16 cellular contexts compared by ENCODE assay signal in the genomic region with DNA sequence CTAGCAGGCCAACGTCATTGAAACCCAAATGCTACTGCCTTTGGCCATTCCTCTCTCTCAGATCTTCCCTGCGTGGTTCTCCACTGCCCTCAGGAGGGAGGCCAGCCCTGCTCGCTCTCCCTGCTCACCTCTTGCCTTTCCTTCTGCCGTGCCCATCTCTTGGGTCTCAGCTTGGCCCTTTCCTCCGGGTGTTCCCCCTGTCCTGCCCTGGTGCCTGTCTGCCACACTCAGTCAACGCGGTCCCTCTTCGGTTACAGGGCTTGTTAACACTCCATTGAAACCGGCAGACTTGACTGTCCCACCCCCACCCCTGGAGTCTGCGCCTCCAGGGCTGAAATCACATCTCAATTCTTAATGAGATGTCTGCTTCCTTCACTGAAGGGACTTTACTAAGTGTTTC.
"Had no signal": no experiment of that assay in that cellular context is flagged by ENCODE, and none has a peak within 500 bp of the region (broad histone marks: within the 10 kb centered on the region; RNA-seq: fewer than 3 reads in every experiment).

No MANE protein-coding gene starts in this region.

- DNase-seq: activated CD4-positive, alpha-beta T cell treated with anti-CD3 and anti-CD28 coated beads, Interleukin-2, amount 50 U/mL, for 1 hour; activated CD4-positive, CD25-positive, alpha-beta regulatory T cell; activated T-cell treated with anti-CD3 and anti-CD28 coated beads for 4 hours; effector memory CD4-positive, alpha-beta T cell; erythroblast; immature natural killer cell; midbrain; stimulated activated CD4-positive, alpha-beta T cell treated with anti-CD3 and anti-CD28 coated beads, Interleukin-15, amount 100 ng/mL, for 24 hours; stimulated activated CD4-positive, alpha-beta T cell treated with anti-CD3 and anti-CD28 coated beads, Interleukin-4, amount 100 ng/mL, for 24 hours; stimulated activated naive CD8-positive, alpha-beta T cell treated with anti-CD3 and anti-CD28 coated beads, Interleukin-15, amount 100 ng/mL, for 72 hours; T-helper 2 cell had no signal

- H3K4me3 ChIP-seq: thoracic aorta had no signal

- H3K36me3 ChIP-seq: thoracic aorta had no signal

- H3K36me3 Mint-ChIP-seq: activated naive CD4-positive, alpha-beta T cell treated with anti-CD3 and anti-CD28 coated beads, Interleukin-2, amount 50 U/mL, for 24 hours; immature natural killer cell had no signal

- H3K9me3 ChIP-seq: thoracic aorta had no signal

- H3K4me1 Mint-ChIP-seq: activated naive CD4-positive, alpha-beta T cell treated with anti-CD3 and anti-CD28 coated beads, Interleukin-2, amount 50 U/mL, for 24 hours; central memory CD8-positive, alpha-beta T cell; immature natural killer cell; stimulated activated naive CD8-positive, alpha-beta T cell treated with anti-CD3 and anti-CD28 coated beads, Interleukin-15, amount 100 ng/mL, for 72 hours had no signal

- ATAC-seq: left lobe of liver; stimulated activated naive CD8-positive, alpha-beta T cell treated with anti-CD3 and anti-CD28 coated beads, Interleukin-15, amount 100 ng/mL, for 72 hours had no signal

- H3K27ac Mint-ChIP-seq: activated naive CD4-positive, alpha-beta T cell treated with anti-CD3 and anti-CD28 coated beads, Interleukin-2, amount 50 U/mL, for 24 hours; activated T-helper 2 cell treated with anti-CD3 and anti-CD28 coated beads, Interferon-gamma antibody, Interleukin-2, Interleukin-4, amounts not matched to agents 10 μg/mL and 5 μg/mL and 100 μg/mL, durations not matched to agents 14 hours and 24 hours and 36 hours; immature natural killer cell had no signal

- H3K4me3 Mint-ChIP-seq: activated naive CD4-positive, alpha-beta T cell treated with anti-CD3 and anti-CD28 coated beads, Interleukin-2, amount 50 U/mL, for 24 hours; central memory CD8-positive, alpha-beta T cell; immature natural killer cell; stimulated activated naive CD8-positive, alpha-beta T cell treated with anti-CD3 and anti-CD28 coated beads, Interleukin-15, amount 100 ng/mL, for 72 hours had no signal

- H3K9me3 Mint-ChIP-seq: activated naive CD4-positive, alpha-beta T cell treated with anti-CD3 and anti-CD28 coated beads, Interleukin-2, amount 50 U/mL, for 24 hours; activated T-helper 2 cell treated with anti-CD3 and anti-CD28 coated beads, Interferon-gamma antibody, Interleukin-2, Interleukin-4, amounts not matched to agents 10 μg/mL and 5 μg/mL and 100 μg/mL, durations not matched to agents 14 hours and 24 hours and 36 hours; central memory CD8-positive, alpha-beta T cell; stimulated activated naive CD8-positive, alpha-beta T cell treated with anti-CD3 and anti-CD28 coated beads, Interleukin-15, amount 100 ng/mL, for 72 hours had no signal
